8 cellular contexts compared by ENCODE assay signal in genomic region chr19:48674921-48675824, GRCh38. TPM values are rescaled to one million over a fixed set of nuclear protein-coding genes. Genes with fewer than 3 reads are reported as not detected.
DNase-seq lines count a peak whose midpoint lies in the region; ATAC-seq, FAIRE-seq and TF ChIP-seq lines count a peak whose summit lies in the region.

No MANE protein-coding gene starts in this region.

- ATAC-seq in activated naive CD8-positive, alpha-beta T cell treated with anti-CD3 and anti-CD28 coated beads, Interleukin-2, amount 50 U/mL, for 24 hours: peak; percentile 74
- ATAC-seq in HG03108 (IDR thresholded peaks at IDR 0.05; ENCODE audit: unreplicated experiment): no peak

- no peaks in the 10 kb centered on the region for H3K36me3 Mint-ChIP-seq in activated naive CD8-positive, alpha-beta T cell treated with anti-CD3 and anti-CD28 coated beads, Interleukin-2, amount 50 U/mL, for 24 hours (ENCODE audit: low read depth)
- no peaks in the 10 kb centered on the region for H3K36me3 Mint-ChIP-seq in progenitor cell of endocrine pancreas (ENCODE audit: insufficient read depth)

- H3K4me3 Mint-ChIP-seq in activated naive CD8-positive, alpha-beta T cell treated with anti-CD3 and anti-CD28 coated beads, Interleukin-2, amount 50 U/mL, for 24 hours: no peak overlapping the region
- no peak overlapping the region for H3K4me3 Mint-ChIP-seq in progenitor cell of endocrine pancreas (ENCODE audit: low read depth)

- FAIRE-seq in G401.6 (lab: Jason Lieb, UNC): peak; percentile 92

- H3K9me3 Mint-ChIP-seq in activated naive CD8-positive, alpha-beta T cell treated with anti-CD3 and anti-CD28 coated beads, Interleukin-2, amount 50 U/mL, for 24 hours: no peaks in the 10 kb centered on the region
- no peaks in the 10 kb centered on the region for H3K9me3 Mint-ChIP-seq in progenitor cell of endocrine pancreas (ENCODE audit: low read depth)

- intact Hi-C loops in cardiac septum (cut with DNase I): loop anchor here (2.0 to 5.0 kb wide), 2 partner anchors 37 to 64 kb away; no protein-coding TSS in a partner anchor

- peaks cover 6% of the 10 kb centered on the region for H3K4me1 Mint-ChIP-seq in activated naive CD8-positive, alpha-beta T cell treated with anti-CD3 and anti-CD28 coated beads, Interleukin-2, amount 50 U/mL, for 24 hours
- peaks cover 6% of the 10 kb centered on the region for H3K4me1 Mint-ChIP-seq in progenitor cell of endocrine pancreas (ENCODE audit: low read depth)

- H3K27me3 Mint-ChIP-seq in activated naive CD8-positive, alpha-beta T cell treated with anti-CD3 and anti-CD28 coated beads, Interleukin-2, amount 50 U/mL, for 24 hours: no peaks in the 10 kb centered on the region
- H3K27me3 Mint-ChIP-seq in progenitor cell of endocrine pancreas: peaks cover 27% of the 10 kb centered on the region

- peak; percentile 51 for DNase-seq in NCI-H1092 treated with DMSO at 0.1 percent for 48 hours (lab: John Stamatoyannopoulos, UW)
- DNase-seq in SW480 (ENCODE audit: low spot score): peak; percentile 83
- DNase-seq in activated naive CD8-positive, alpha-beta T cell treated with anti-CD3 and anti-CD28 coated beads, Interleukin-2, amount 50 U/mL, for 24 hours: peak; percentile 76
- DNase-seq in cardiac septum (ENCODE audit: low spot score): peak; percentile 85
- DNase-seq in progenitor cell of endocrine pancreas (ENCODE audit: low spot score, unreplicated experiment): peak; percentile 70
- peak; percentile 82 for DNase-seq in ureter (ENCODE audit: low spot score)

- no peak overlapping the region for H3K27ac Mint-ChIP-seq in activated naive CD8-positive, alpha-beta T cell treated with anti-CD3 and anti-CD28 coated beads, Interleukin-2, amount 50 U/mL, for 24 hours
- H3K27ac Mint-ChIP-seq in progenitor cell of endocrine pancreas: no peak overlapping the region

- peak; percentile 85 for TF ChIP-seq CTCF in progenitor cell of endocrine pancreas (IDR thresholded peaks at IDR 0.05; ENCODE audit: unreplicated experiment)

RNA-seq across cellular contexts. Expression of gene NTN5, which starts 2.4 kb away (rescaled TPM):
- total RNA-seq in cardiac septum: not detected
- total RNA-seq in progenitor cell of endocrine pancreas: 0.91 and 1.0 TPM in 2 replicates
- total RNA-seq in ureter: 1.0 TPM

RNA-seq across cellular contexts. Expression of gene FUT2, which starts 20.6 kb away (rescaled TPM):
- total RNA-seq in cardiac septum (not detected), progenitor cell of endocrine pancreas (1.4 and 2.4 TPM in 2 replicates), ureter (35.4 TPM)

RNA-seq across cellular contexts. Expression of gene CA11, which starts 29.2 kb away (rescaled TPM):
- total RNA-seq in cardiac septum (6.5 TPM), progenitor cell of endocrine pancreas (8.9 and 9.6 TPM in 2 replicates), ureter (9.6 TPM)

RNA-seq across cellular contexts. Expression of gene DBP, which starts 38.0 kb away (rescaled TPM):
- 4.4 TPM for total RNA-seq in cardiac septum
- 5.1 and 5.3 TPM in 2 replicates for total RNA-seq in progenitor cell of endocrine pancreas
- 12.7 TPM for total RNA-seq in ureter

RNA-seq across cellular contexts. Expression of gene MAMSTR, which starts 44.4 kb away (rescaled TPM):
- 3.2 TPM for total RNA-seq in cardiac septum
- 2.0 and 2.1 TPM in 2 replicates for total RNA-seq in progenitor cell of endocrine pancreas
- total RNA-seq in ureter: 2.2 TPM

Comparison
In these comparisons a context has a peak if more than half of its experiments do, and no peak if none do; other contexts are left out.
1. RNA of gene FUT2, which starts 20.6 kb away (total RNA-seq): 35.4 TPM in ureter (single experiment); 1.4 to 2.4 TPM in progenitor cell of endocrine pancreas and not detected in cardiac septum (single experiment); every median in the first group is over 10 times any median in the second.
2. Peak in every context shown above with its lines, with median percentiles within 50 percentile points of each other: DNase-seq.